Comparison of ENCODE assay signal across 19 cellular contexts in genomic region chr4:5788144-5788543, GRCh38.
A peak's percentile ranks its signal among the peaks of the same experiment; 100 is the strongest.
DNase-seq lines count a peak whose midpoint lies in the region; ATAC-seq and TF ChIP-seq lines count a peak whose summit lies in the region.
"Had no signal": no experiment of that assay in that cellular context is flagged by ENCODE, and none has a peak within 500 bp of the region (broad histone marks: within the 10 kb centered on the region; RNA-seq: fewer than 3 reads in every experiment).

No MANE protein-coding gene starts in this region.

- H3K9me3 ChIP-seq in gastroesophageal sphincter: no peaks in the 10 kb centered on the region

- no peak for TF ChIP-seq CTCF in gastroesophageal sphincter (IDR thresholded peaks at IDR 0.05)

- no peak for TF ChIP-seq POLR2A in gastroesophageal sphincter (IDR thresholded peaks at IDR 0.05)

- DNase-seq in activated CD8-positive, alpha-beta memory T cell treated with anti-CD3 and anti-CD28 coated beads for 24 hours: peak; percentile 7
- no peak for DNase-seq in activated CD8-positive, alpha-beta memory T cell treated with anti-CD3 and anti-CD28 coated beads, Interleukin-2, amount 10 ng/mL, durations not matched to agents 7 days and 5 days
- peak; percentile 0 for DNase-seq in MV-4-11 (lab: John Stamatoyannopoulos, UW)
- peak; percentile 41 for DNase-seq in mesenteric fat pad (ENCODE audit: low spot score)
- peak; percentile 14 for DNase-seq in ureter (ENCODE audit: low spot score)
- DNase-seq in SW480 (ENCODE audit: low spot score): no peak
- DNase-seq: 8988T, DND-41, HCEC 1CT, KG1, NCI-H1105 treated with DMSO at 0.1 percent for 48 hours, NCI-H2029 treated with DMSO at 0.1 percent for 48 hours, NCI-H2171 treated with DMSO at 0.1 percent for 48 hours, NCI-H526, Right ventricle myocardium superior had no signal

- no peaks in the 10 kb centered on the region for H3K4me1 ChIP-seq in gastroesophageal sphincter
- H3K4me1 ChIP-seq: BLaER1 treated with 17β-estradiol and CSF1 and Interleukin-3, amounts not matched to agents 10 nM and 100 nM had no signal

- no peaks in the 10 kb centered on the region for H3K36me3 Mint-ChIP-seq in activated CD8-positive, alpha-beta memory T cell treated with anti-CD3 and anti-CD28 coated beads, Interleukin-2, amount 10 ng/mL, durations not matched to agents 7 days and 5 days
- H3K36me3 Mint-ChIP-seq: CD8-positive, alpha-beta T cell had no signal

- no peak for TF ChIP-seq EP300 in gastroesophageal sphincter (IDR thresholded peaks at IDR 0.05)

- no peak overlapping the region for H3K4me3 ChIP-seq in gastroesophageal sphincter
- H3K4me3 ChIP-seq: BLaER1 treated with 17β-estradiol and CSF1 and Interleukin-3, amounts not matched to agents 10 nM and 100 nM; GM23338 had no signal

- H3K27ac ChIP-seq in gastroesophageal sphincter: no peak overlapping the region
- H3K27ac ChIP-seq: BLaER1 treated with 17β-estradiol and CSF1 and Interleukin-3, amounts not matched to agents 10 nM and 100 nM had no signal

- H3K9me3 Mint-ChIP-seq in activated CD8-positive, alpha-beta memory T cell treated with anti-CD3 and anti-CD28 coated beads, Interleukin-2, amount 10 ng/mL, durations not matched to agents 7 days and 5 days (ENCODE audit: low read depth): no peaks in the 10 kb centered on the region
- H3K9me3 Mint-ChIP-seq: CD8-positive, alpha-beta T cell; GM23338 had no signal

- H3K36me3 ChIP-seq in gastroesophageal sphincter: peaks cover 0 to 72% of the 10 kb centered on the region in 2 donors

- no peak overlapping the region for H3K4me3 Mint-ChIP-seq in activated CD8-positive, alpha-beta memory T cell treated with anti-CD3 and anti-CD28 coated beads, Interleukin-2, amount 10 ng/mL, durations not matched to agents 7 days and 5 days
- H3K4me3 Mint-ChIP-seq: CD8-positive, alpha-beta T cell; GM23338 had no signal

- WGBS in gastroesophageal sphincter (ENCODE audit: low coverage in 1 of 2), 2 donors: 38 to 67% methylated on average over 1 to 2 of the region's 2 CpGs

- no peak overlapping the region for H3K27ac Mint-ChIP-seq in activated CD8-positive, alpha-beta memory T cell treated with anti-CD3 and anti-CD28 coated beads, Interleukin-2, amount 10 ng/mL, durations not matched to agents 7 days and 5 days
- H3K27ac Mint-ChIP-seq: CD8-positive, alpha-beta T cell; GM23338 had no signal

- no peaks in the 10 kb centered on the region for H3K4me1 Mint-ChIP-seq in activated CD8-positive, alpha-beta memory T cell treated with anti-CD3 and anti-CD28 coated beads, Interleukin-2, amount 10 ng/mL, durations not matched to agents 7 days and 5 days

- no peaks in the 10 kb centered on the region for H3K27me3 ChIP-seq in gastroesophageal sphincter
- H3K27me3 ChIP-seq: BLaER1 treated with 17β-estradiol and CSF1 and Interleukin-3, amounts not matched to agents 10 nM and 100 nM had no signal

- ATAC-seq in activated CD8-positive, alpha-beta memory T cell treated with anti-CD3 and anti-CD28 coated beads, Interleukin-2, amount 10 ng/mL, durations not matched to agents 7 days and 5 days: no peak
- no peak for ATAC-seq in gastroesophageal sphincter
- ATAC-seq: CD8-positive, alpha-beta T cell; GM23338 had no signal

- CTCF ChIA-PET in activated CD8-positive, alpha-beta memory T cell treated with anti-CD3 and anti-CD28 coated beads, Interleukin-2, amount 10 ng/mL, durations not matched to agents 7 days and 5 days (lab: Charles Lee): no interaction called here

- H3K27me3 Mint-ChIP-seq in activated CD8-positive, alpha-beta memory T cell treated with anti-CD3 and anti-CD28 coated beads, Interleukin-2, amount 10 ng/mL, durations not matched to agents 7 days and 5 days: no peaks in the 10 kb centered on the region

Comparison
In these comparisons a context has a peak if more than half of its experiments do, and no peak if none do; other contexts are left out.
1. DNase-seq: peak in activated CD8-positive, alpha-beta memory T cell treated with anti-CD3 and anti-CD28 coated beads for 24 hours (single experiment), MV-4-11 (single experiment), mesenteric fat pad (single experiment) and ureter (single experiment); none in activated CD8-positive, alpha-beta memory T cell treated with anti-CD3 and anti-CD28 coated beads, Interleukin-2, amount 10 ng/mL, durations not matched to agents 7 days and 5 days (single experiment) and SW480 (single experiment).